Comparison of ENCODE assay signal across 28 cellular contexts in genomic region chr17:81438688-81439087, GRCh38.
"Had no signal": no experiment of that assay in that cellular context is flagged by ENCODE, and none has a peak within 500 bp of the region (broad histone marks: within the 10 kb centered on the region; RNA-seq: fewer than 3 reads in every experiment).

No MANE protein-coding gene starts in this region.

- H3K4me3 ChIP-seq: K562, MG63, PC-9, SJCRH30, SK-N-MC had no signal

- H3K4me2 ChIP-seq: PC-9 had no signal

- H3K27me3 ChIP-seq: brain microvascular endothelial cell, MG63, SJCRH30 had no signal

- H3K36me3 ChIP-seq: brain microvascular endothelial cell, SJCRH30 had no signal

- H3K9me3 ChIP-seq: MG63, SJCRH30 had no signal

- DNase-seq: activated B cell treated with CpG ODN at 0.5 μM for 24 hours; activated CD4-positive, alpha-beta memory T cell treated with anti-CD3 and anti-CD28 coated beads, Interleukin-2, amount 10 ng/mL, durations not matched to agents 7 days and 5 days; activated CD4-positive, alpha-beta T cell treated with anti-CD3 and anti-CD28 coated beads for 4 hours; activated CD4-positive, alpha-beta T cell treated with anti-CD3 and anti-CD28 coated beads, Interleukin-2, amount 50 U/mL, for 1 hour; activated CD4-positive, CD25-positive, alpha-beta regulatory T cell treated with anti-CD3 and anti-CD28 coated beads, Interleukin-2, amount 50 U/mL, for 72 hours; activated gamma-delta T cell; activated naive CD4-positive, alpha-beta T cell treated with Interleukin-2 at 50 U/mL for 16 hours; activated T-cell treated with anti-CD3 and anti-CD28 coated beads, Interleukin-2, amount 50 U/mL, for 24 hours; amniotic stem cell; aorta; brain microvascular endothelial cell; central memory CD4-positive, alpha-beta T cell; Karpas-422; MG63; NCI-H1048; NCI-H1105 treated with DMSO at 0.1 percent for 48 hours; NCI-H1436 treated with DMSO at 0.1 percent for 48 hours; NCI-H1694 treated with DMSO at 0.1 percent for 48 hours; NCI-H2029; NCI-H345; NCI-H526; NCI-H748 treated with DMSO at 0.1 percent for 48 hours; NK-92 treated with Interleukin-12 subunit alpha and Interleukin-12 subunit beta, amount 100 ng/mL, for 24 hours; PC-9; Right ventricle myocardium superior; SJCRH30 had no signal

- H3K27ac ChIP-seq: brain microvascular endothelial cell, PC-9, SJCRH30, SK-N-MC had no signal
